ENCODE assay signal across 16 cellular contexts in genomic region chr20:61727761-61728160, GRCh38.
"Had no signal": no experiment of that assay in that cellular context is flagged by ENCODE, and none has a peak within 500 bp of the region (broad histone marks: within the 10 kb centered on the region; RNA-seq: fewer than 3 reads in every experiment).

No MANE protein-coding gene starts in this region.

- ATAC-seq: effector memory CD8-positive, alpha-beta T cell; gastrocnemius medialis; left colon; naive thymus-derived CD4-positive, alpha-beta T cell had no signal

- DNase-seq: effector memory CD8-positive, alpha-beta T cell; gastrocnemius medialis; islet precursor cell; left colon; mammary epithelial cell; naive thymus-derived CD4-positive, alpha-beta T cell; nephron progenitor cell; sigmoid colon; stimulated activated CD4-positive, alpha-beta T cell treated with anti-CD3 and anti-CD28 coated beads, Interleukin-12 subunit alpha, Interleukin-12 subunit beta, amount 100 ng/mL, for 4 hours; stimulated activated naive CD4-positive, alpha-beta T cell treated with Interleukin-2 at 50 U/mL for 16 hours; trophoblast cell had no signal

- H3K4me3 ChIP-seq: esophagus muscularis mucosa, gastrocnemius medialis, sigmoid colon, skin epidermis had no signal

- H3K4me1 ChIP-seq: esophagus muscularis mucosa, gastrocnemius medialis, sigmoid colon had no signal

- H3K4me3 Mint-ChIP-seq: dendritic cell treated with granulocyte-macrophage colony-stimulating factor and Interleukin-4, amounts not matched to agents 40 ng/mL and 50 ng/mL, for 4 days; effector memory CD8-positive, alpha-beta T cell; naive thymus-derived CD4-positive, alpha-beta T cell; nephron progenitor cell had no signal

- H3K9me3 Mint-ChIP-seq: dendritic cell treated with granulocyte-macrophage colony-stimulating factor and Interleukin-4, amounts not matched to agents 40 ng/mL and 50 ng/mL, for 4 days; effector memory CD8-positive, alpha-beta T cell; nephron progenitor cell had no signal

- H3K27ac Mint-ChIP-seq: dendritic cell treated with granulocyte-macrophage colony-stimulating factor and Interleukin-4, amounts not matched to agents 40 ng/mL and 50 ng/mL, for 4 days; effector memory CD8-positive, alpha-beta T cell; naive thymus-derived CD4-positive, alpha-beta T cell; nephron progenitor cell had no signal

- H3K9me3 ChIP-seq: esophagus muscularis mucosa, gastrocnemius medialis, sigmoid colon had no signal

- H3K4me1 Mint-ChIP-seq: naive thymus-derived CD4-positive, alpha-beta T cell had no signal

- FAIRE-seq: colon had no signal

- H3K36me3 ChIP-seq: esophagus muscularis mucosa, gastrocnemius medialis, sigmoid colon had no signal

- H3K27me3 Mint-ChIP-seq: dendritic cell treated with granulocyte-macrophage colony-stimulating factor and Interleukin-4, amounts not matched to agents 40 ng/mL and 50 ng/mL, for 4 days had no signal

- H3K36me3 Mint-ChIP-seq: naive thymus-derived CD4-positive, alpha-beta T cell had no signal

- H3K27ac ChIP-seq: epithelial cell of prostate, esophagus muscularis mucosa, gastrocnemius medialis, sigmoid colon, skin epidermis had no signal

- H3K27me3 ChIP-seq: gastrocnemius medialis had no signal
